17 cellular contexts compared by ENCODE assay signal in the genomic region with DNA sequence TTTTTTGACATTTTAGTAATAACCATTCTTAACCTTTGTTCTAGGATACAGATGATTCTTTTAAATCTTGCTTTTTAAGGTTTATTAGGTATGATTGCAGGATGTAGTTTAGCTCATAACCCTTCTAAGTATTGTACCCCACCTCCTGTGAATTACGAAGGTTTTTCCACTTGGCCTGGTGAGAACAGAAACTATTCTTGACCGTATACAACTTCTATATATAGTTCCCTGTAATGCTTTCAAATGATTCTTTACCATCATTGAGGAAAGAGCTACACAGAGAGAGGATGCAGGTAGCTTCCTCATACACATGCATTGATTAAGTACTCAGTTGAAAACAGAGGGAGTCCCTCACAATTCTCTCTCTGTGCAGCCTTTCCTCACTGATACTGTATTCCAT.
DNase-seq lines count a peak whose midpoint lies in the region; ATAC-seq and TF ChIP-seq lines count a peak whose summit lies in the region.
"Had no signal": no experiment of that assay in that cellular context is flagged by ENCODE, and none has a peak within 500 bp of the region (broad histone marks: within the 10 kb centered on the region; RNA-seq: fewer than 3 reads in every experiment).

No MANE protein-coding gene starts in this region.

- CTCF ChIA-PET in Caco-2 (lab: Charles Lee) = no interaction called here

- H3K27ac ChIP-seq in OCI-LY3 (ENCODE audit: low read length) = no peak overlapping the region
- H3K27ac ChIP-seq: body of pancreas, dorsolateral prefrontal cortex had no signal

- no peak for TF ChIP-seq CTCF in OCI-LY3 (IDR thresholded peaks at IDR 0.05; ENCODE audit: low read depth, low read length)
- no peak for TF ChIP-seq CTCF in Caco-2 (IDR thresholded peaks at IDR 0.05; ENCODE audit: insufficient read depth in 1 of 2, low read depth in 1 of 2, low read length in 1 of 2, severe bottlenecking in 1 of 2, unreplicated experiment in 1 of 2)
- no peak for TF ChIP-seq CTCF in endothelial cell (IDR thresholded peaks at IDR 0.05; ENCODE audit: unreplicated experiment)
- no peak for TF ChIP-seq CTCF in progenitor cell of endocrine pancreas (IDR thresholded peaks at IDR 0.05; ENCODE audit: unreplicated experiment)

- no peak overlapping the region for H3K9ac ChIP-seq in OCI-LY3 (ENCODE audit: low read length)

- POLR2A ChIA-PET in Caco-2 (lab: Charles Lee) = no interaction called here

- no peaks in the 10 kb centered on the region for H3K4me1 Mint-ChIP-seq in Caco-2 (ENCODE audit: low read depth, unreplicated experiment)
- peaks cover 3% of the 10 kb centered on the region for H3K4me1 Mint-ChIP-seq in endothelial cell (ENCODE audit: unreplicated experiment)
- H3K4me1 Mint-ChIP-seq in progenitor cell of endocrine pancreas (ENCODE audit: low read depth) = no peaks in the 10 kb centered on the region

- no peaks in the 10 kb centered on the region for H3K27me3 ChIP-seq in OCI-LY3 (ENCODE audit: low read depth, low read length)
- no peaks in the 10 kb centered on the region for H3K27me3 ChIP-seq in Caco-2 (replicated peaks; ENCODE audit: control insufficient read depth, insufficient read depth, low read length)
- H3K27me3 ChIP-seq: body of pancreas, dorsolateral prefrontal cortex had no signal

- H2AFZ ChIP-seq in OCI-LY3 (ENCODE audit: low read depth, low read length) = no peak overlapping the region

- intact Hi-C loops in posterior vena cava (cut with DNase I) = no loop called here
- intact Hi-C loops in Caco-2 (cut with micrococcal nuclease; ENCODE audit: unreplicated experiment) = no loop called here

- H3K9me3 ChIP-seq in OCI-LY3 (ENCODE audit: insufficient read depth, low read length) (no peaks in the 10 kb centered on the region), Caco-2 (no peaks in the 10 kb centered on the region)
- H3K9me3 ChIP-seq: body of pancreas had no signal

- H3K4me1 ChIP-seq in OCI-LY3 (ENCODE audit: low read length) (peaks cover 7% of the 10 kb centered on the region), Caco-2 (no peaks in the 10 kb centered on the region)
- H3K4me1 ChIP-seq: body of pancreas had no signal

- H3K4me3 ChIP-seq in OCI-LY3 (ENCODE audit: low read length) = no peak overlapping the region
- H3K4me3 ChIP-seq in Caco-2 (ENCODE audit: low read depth, low read length) = no peak overlapping the region
- H3K4me3 ChIP-seq: body of pancreas, dorsolateral prefrontal cortex had no signal

- H3K4me3 Mint-ChIP-seq in Caco-2 (ENCODE audit: unreplicated experiment) = no peak overlapping the region
- H3K4me3 Mint-ChIP-seq in endothelial cell (ENCODE audit: unreplicated experiment) = no peak overlapping the region
- no peak overlapping the region for H3K4me3 Mint-ChIP-seq in progenitor cell of endocrine pancreas (ENCODE audit: low read depth)
- H3K4me3 Mint-ChIP-seq: activated CD8-positive, alpha-beta T cell treated with anti-CD3 and anti-CD28 coated beads, Interleukin-2, amount 10 ng/mL, durations not matched to agents 7 days and 5 days; stimulated activated naive CD8-positive, alpha-beta T cell treated with anti-CD3 and anti-CD28 coated beads, Interleukin-15, amount 100 ng/mL, for 72 hours had no signal

- no peaks in the 10 kb centered on the region for H4K20me1 ChIP-seq in OCI-LY3 (ENCODE audit: insufficient read depth, low read length)

- DNase-seq in posterior vena cava (ENCODE audit: low spot score) = no peak
- no peak for DNase-seq in Caco-2
- no peak for DNase-seq in endothelial cell (ENCODE audit: low spot score)
- DNase-seq in progenitor cell of endocrine pancreas (ENCODE audit: low spot score, unreplicated experiment) = no peak
- DNase-seq: activated CD8-positive, alpha-beta T cell treated with anti-CD3 and anti-CD28 coated beads, Interleukin-2, amount 10 ng/mL, durations not matched to agents 7 days and 5 days; activated gamma-delta T cell; AML-193; body of pancreas; dorsolateral prefrontal cortex; mammary epithelial cell; NCI-H2029; SHP77 treated with DMSO at 0.1 percent for 48 hours; stimulated activated naive CD8-positive, alpha-beta T cell treated with anti-CD3 and anti-CD28 coated beads, Interleukin-15, amount 100 ng/mL, for 72 hours had no signal

- H3K36me3 ChIP-seq in OCI-LY3 (replicated peaks; ENCODE audit: low read depth, low read length) (no peaks in the 10 kb centered on the region), Caco-2 (ENCODE audit: control insufficient read depth, insufficient read depth, low read length) (no peaks in the 10 kb centered on the region)

- ATAC-seq in GM18517 (IDR thresholded peaks at IDR 0.05; ENCODE audit: unreplicated experiment) (peak; percentile 84), GM21447 (IDR thresholded peaks at IDR 0.05; ENCODE audit: unreplicated experiment) (peak; percentile 86), HG02981 (IDR thresholded peaks at IDR 0.05; ENCODE audit: unreplicated experiment) (peak; percentile 67)
- ATAC-seq: activated CD8-positive, alpha-beta T cell treated with anti-CD3 and anti-CD28 coated beads, Interleukin-2, amount 10 ng/mL, durations not matched to agents 7 days and 5 days; body of pancreas; stimulated activated naive CD8-positive, alpha-beta T cell treated with anti-CD3 and anti-CD28 coated beads, Interleukin-15, amount 100 ng/mL, for 72 hours had no signal

- BruUV-seq in Caco-2 (replicated peaks; lab: Mats Ljungman, UMichigan) = no TSS peak

- H3K27ac Mint-ChIP-seq in Caco-2 (ENCODE audit: unreplicated experiment) = no peak overlapping the region
- H3K27ac Mint-ChIP-seq in endothelial cell (ENCODE audit: unreplicated experiment) = no peak overlapping the region
- H3K27ac Mint-ChIP-seq in progenitor cell of endocrine pancreas = no peak overlapping the region
- H3K27ac Mint-ChIP-seq: activated CD8-positive, alpha-beta T cell treated with anti-CD3 and anti-CD28 coated beads, Interleukin-2, amount 10 ng/mL, durations not matched to agents 7 days and 5 days; stimulated activated naive CD8-positive, alpha-beta T cell treated with anti-CD3 and anti-CD28 coated beads, Interleukin-15, amount 100 ng/mL, for 72 hours had no signal

- no peaks in the 10 kb centered on the region for H3K79me2 ChIP-seq in OCI-LY3 (ENCODE audit: low read length)

- peak overlapping the region; percentile 12; the same call in 1 of the 2 replicates for H3K4me2 ChIP-seq in OCI-LY3 (ENCODE audit: low read length)

- no peaks in the 10 kb centered on the region for H3K9me3 Mint-ChIP-seq in Caco-2 (ENCODE audit: unreplicated experiment)
- H3K9me3 Mint-ChIP-seq in endothelial cell (ENCODE audit: unreplicated experiment) = no peaks in the 10 kb centered on the region
- no peaks in the 10 kb centered on the region for H3K9me3 Mint-ChIP-seq in progenitor cell of endocrine pancreas (ENCODE audit: low read depth)
- H3K9me3 Mint-ChIP-seq: stimulated activated naive CD8-positive, alpha-beta T cell treated with anti-CD3 and anti-CD28 coated beads, Interleukin-15, amount 100 ng/mL, for 72 hours had no signal

- H3K27me3 Mint-ChIP-seq in Caco-2 (ENCODE audit: insufficient read depth, unreplicated experiment) = no peaks in the 10 kb centered on the region
- H3K27me3 Mint-ChIP-seq in endothelial cell (ENCODE audit: unreplicated experiment) = no peaks in the 10 kb centered on the region
- H3K27me3 Mint-ChIP-seq in progenitor cell of endocrine pancreas = no peaks in the 10 kb centered on the region
- H3K27me3 Mint-ChIP-seq: stimulated activated naive CD8-positive, alpha-beta T cell treated with anti-CD3 and anti-CD28 coated beads, Interleukin-15, amount 100 ng/mL, for 72 hours had no signal

- H3K36me3 Mint-ChIP-seq in Caco-2 (ENCODE audit: insufficient read depth, unreplicated experiment) = peaks cover 6% of the 10 kb centered on the region
- no peaks in the 10 kb centered on the region for H3K36me3 Mint-ChIP-seq in endothelial cell (ENCODE audit: low read depth, unreplicated experiment)
- H3K36me3 Mint-ChIP-seq in progenitor cell of endocrine pancreas (ENCODE audit: insufficient read depth) = peaks cover 4% of the 10 kb centered on the region
